ENCODE assay signal across 16 cellular contexts in genomic region chr6:13667655-13668054, GRCh38. TPM values are rescaled to one million over a fixed set of nuclear protein-coding genes. Genes with fewer than 3 reads are reported as not detected.
DNase-seq lines count a peak whose midpoint lies in the region; ATAC-seq, FAIRE-seq and TF ChIP-seq lines count a peak whose summit lies in the region.
"Had no signal": no experiment of that assay in that cellular context is flagged by ENCODE, and none has a peak within 500 bp of the region (broad histone marks: within the 10 kb centered on the region; RNA-seq: fewer than 3 reads in every experiment).

No MANE protein-coding gene starts in this region.

- no peak overlapping the region for H3K4me3 ChIP-seq in A549
- no peak overlapping the region for H3K4me3 ChIP-seq in epithelial cell of esophagus (ENCODE audit: low read length)

- no peak overlapping the region for H3K4me2 ChIP-seq in A549

- no peaks in the 10 kb centered on the region for H3K36me3 Mint-ChIP-seq in T-helper 17 cell (ENCODE audit: low read depth)

- CTCF ChIA-PET in A549 (lab: Yijun Ruan, JAX): no interaction called here

- no peak for TF ChIP-seq RAD21 in A549 (conservative IDR thresholded peaks at IDR 0.05 in 1 of 2, IDR thresholded peaks at IDR 0.05 in 1 of 2)

- H3K4me1 Mint-ChIP-seq in T-helper 17 cell: peaks cover 67% of the 10 kb centered on the region

- no peak for TF ChIP-seq POLR2A in A549 (IDR thresholded peaks at IDR 0.05; ENCODE audit: low read length)

- FAIRE-seq in A549 (lab: Jason Lieb, UNC) (no peak), D721Med (lab: Jason Lieb, UNC) (peak; percentile 11)
- FAIRE-seq: HTR-8/SVneo had no signal

- no peak for TF ChIP-seq EP300 in A549 (IDR thresholded peaks at IDR 0.05)

- POLR2A ChIA-PET in A549 (lab: Yijun Ruan, JAX): no interaction called here

- TF ChIP-seq CTCF in A549 (IDR thresholded peaks at IDR 0.05) (no peak), D721Med (IDR thresholded peaks at IDR 0.05; ENCODE audit: insufficient read depth, missing control alignments) (no peak), epithelial cell of esophagus (IDR thresholded peaks at IDR 0.05; ENCODE audit: insufficient read depth, low read depth, low read length, missing control alignments) (no peak)

- intact Hi-C loops in head of caudate nucleus (cut with DNase I): no loop called here

- H3K4me3 Mint-ChIP-seq in T-helper 17 cell: no peak overlapping the region

- 94% methylated on average over 2 of the region's 2 CpGs for WGBS in A549 (ENCODE audit: missing lambda C conversion rate)

- peaks cover 17% of the 10 kb centered on the region; the same call in 2 of the 3 replicates for H3K4me1 ChIP-seq in A549

- no peak for DNase-seq in A549 (ENCODE audit: low read depth in 1 of 2, low spot score in 1 of 2)
- DNase-seq in D721Med (ENCODE audit: insufficient read length, low spot score): no peak
- no peak for DNase-seq in T-helper 17 cell
- peak; percentile 23 for DNase-seq in epithelial cell of esophagus (ENCODE audit: low read depth)
- no peak for DNase-seq in cerebellar nuclear complex (lab: John Stamatoyannopoulos, UW)
- DNase-seq in head of caudate nucleus: no peak
- DNase-seq: activated CD4-positive, alpha-beta T cell treated with anti-CD3 and anti-CD28 coated beads, Interleukin-2, amount 50 U/mL, for 48 hours; amniotic stem cell; effector CD4-positive, alpha-beta T cell; NCI-H1436 treated with DMSO at 0.1 percent for 48 hours; NCI-H2171; NCI-H69; Right ventricle myocardium superior had no signal

- H3K9me3 ChIP-seq in A549 (peaks cover 3% of the 10 kb centered on the region; the same call in 1 of the 3 replicates), T-helper 17 cell (ENCODE audit: control insufficient read depth, low read length, poor library complexity, severe bottlenecking) (no peaks in the 10 kb centered on the region)

- H3K27ac ChIP-seq in A549: no peak overlapping the region
- H3K27ac ChIP-seq: VCaP had no signal

- H3K27me3 Mint-ChIP-seq in T-helper 17 cell: no peaks in the 10 kb centered on the region

- peak overlapping the region; percentile 1 for H3K27ac Mint-ChIP-seq in T-helper 17 cell

- no peak for ATAC-seq in A549
- no peak for ATAC-seq in T-helper 17 cell
- no peak for ATAC-seq in GM18502 (IDR thresholded peaks at IDR 0.05; ENCODE audit: poor library complexity, unreplicated experiment)

TF ChIP-seq in A549, 52 proteins besides CTCF, POLR2A, EP300 and RAD21:
- TF ChIP-seq CBX2 (IDR thresholded peaks at IDR 0.05; ENCODE audit: borderline replicate concordance, low read depth): no peak
- no peak for TF ChIP-seq REST (IDR thresholded peaks at IDR 0.05)
- peak; percentile 18 to 39; a peak in 1 of 4 replicates for TF ChIP-seq CEBPB (IDR thresholded peaks at IDR 0.05)
- no peak for TF ChIP-seq POLR2AphosphoS2 (conservative IDR thresholded peaks at IDR 0.05; ENCODE audit: low read length)

RNA-seq across cellular contexts. Expression of gene RANBP9, which starts 44.0 kb away (rescaled TPM):
- polyA plus RNA-seq in A549 (2011; rRNA removed) (15.7 and 20.3 TPM in 2 replicates), A549 (2017; fragmentation: RNase III; extraction: RNeasy Plus Mini Kit Qiagen cat#74134 plus additional on column Dnase treatment) (13.7 to 15.2 TPM (median 14.3 TPM) in 3 replicates)
- polyA plus RNA-seq in A549 (2012; cell fraction: cytosol; rRNA removed): 7.1 TPM in 2 replicates
- 4.0 and 5.3 TPM in 2 replicates for polyA plus RNA-seq in A549 (2012; cell fraction: nucleus; rRNA removed)
- polyA minus RNA-seq in A549 (2011; rRNA and poly(A)+ RNA removed): 10.2 and 11.8 TPM in 2 replicates
- total RNA-seq in T-helper 17 cell: 10 to 100 TPM; 74.4 to 99.9 TPM

RNA-seq across cellular contexts. Expression of gene NOL7, which starts 52.5 kb away (rescaled TPM):
- 41.2 and 75.1 TPM in 2 replicates for polyA plus RNA-seq in A549 (2011; rRNA removed)
- polyA plus RNA-seq in A549 (2012; cell fraction: cytosol; rRNA removed): 46.7 and 70.7 TPM in 2 replicates
- polyA plus RNA-seq in A549 (2012; cell fraction: nucleus; rRNA removed): 24.3 and 45.1 TPM in 2 replicates
- 82.7 to 90.7 TPM (median 85.9 TPM) in 3 replicates for polyA plus RNA-seq in A549 (2017; fragmentation: RNase III; extraction: RNeasy Plus Mini Kit Qiagen cat#74134 plus additional on column Dnase treatment)
- polyA minus RNA-seq in A549 (2011; rRNA and poly(A)+ RNA removed): 4.0 and 4.5 TPM in 2 replicates
- 10 to 100 TPM; 44.3 to 47.0 TPM for total RNA-seq in T-helper 17 cell
